25 cellular contexts compared by ENCODE assay signal in the genomic region with DNA sequence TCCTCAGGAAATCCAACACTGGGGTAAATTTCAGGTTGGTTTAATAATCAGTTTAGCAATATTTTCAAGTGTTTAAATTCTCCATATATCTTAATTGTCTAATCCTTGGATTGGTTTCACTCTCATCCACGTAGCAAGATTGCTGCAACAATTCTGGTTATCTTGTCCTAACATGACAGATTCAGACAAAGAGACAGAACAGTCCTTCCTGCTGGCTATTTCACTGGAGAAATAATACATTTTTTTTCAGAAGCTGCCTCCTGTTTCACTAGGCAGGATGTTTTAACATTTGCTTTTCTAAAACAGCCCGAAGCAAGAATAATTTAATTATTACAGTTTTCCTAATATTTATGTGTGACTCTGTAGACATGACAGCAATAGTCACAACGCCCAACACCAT.
"Had no signal": no experiment of that assay in that cellular context is flagged by ENCODE, and none has a peak within 500 bp of the region (broad histone marks: within the 10 kb centered on the region; RNA-seq: fewer than 3 reads in every experiment).

No MANE protein-coding gene starts in this region.

- H3K9me3 ChIP-seq: SJCRH30 had no signal

- H3K4me1 Mint-ChIP-seq: IgD-negative memory B cell, T-helper 17 cell had no signal

- H2AFZ ChIP-seq: PC-9 had no signal

- H3K36me3 Mint-ChIP-seq: IgD-negative memory B cell had no signal

- DNase-seq: Kasumi-1, MV-4-11, NCI-H1048, NCI-H1105, NCI-H1417, NCI-H1436 treated with DMSO at 0.1 percent for 48 hours, NCI-H1694, NCI-H187 treated with DMSO at 0.1 percent for 48 hours, NCI-H2029 treated with DMSO at 0.1 percent for 48 hours, NCI-H2171 treated with DMSO at 0.1 percent for 48 hours, NCI-H2227 treated with DMSO at 0.1 percent for 48 hours, NCI-H526 treated with DMSO at 0.1 percent for 48 hours, NCI-H748 treated with DMSO at 0.1 percent for 48 hours, PC-9, Peyer's patch, SHP77 treated with DMSO at 0.1 percent for 48 hours, SJCRH30, T-helper 1 cell, T-helper 17 cell had no signal

- H3K4me3 Mint-ChIP-seq: IgD-negative memory B cell, T-helper 17 cell had no signal

- FAIRE-seq: HTR-8/SVneo, K562 had no signal

- H3K4me3 ChIP-seq: K562, PC-9, Peyer's patch, SJCRH30 had no signal

- H3K36me3 ChIP-seq: Peyer's patch, SJCRH30 had no signal

- H3K4me1 ChIP-seq: Peyer's patch, SJCRH30 had no signal

- H3K27me3 ChIP-seq: Peyer's patch, SJCRH30 had no signal

- H3K9ac ChIP-seq: KMS-11 had no signal

- H3K27ac ChIP-seq: HL-60, KMS-11, PC-9, Peyer's patch, SJCRH30 had no signal

- H3K27me3 Mint-ChIP-seq: IgD-negative memory B cell, T-helper 17 cell had no signal

- H3K27ac Mint-ChIP-seq: IgD-negative memory B cell, T-helper 17 cell had no signal

- H3K4me2 ChIP-seq: KMS-11, PC-9 had no signal

- ATAC-seq: K562, Right ventricle myocardium inferior, T-helper 17 cell had no signal
